In the genomic region with DNA sequence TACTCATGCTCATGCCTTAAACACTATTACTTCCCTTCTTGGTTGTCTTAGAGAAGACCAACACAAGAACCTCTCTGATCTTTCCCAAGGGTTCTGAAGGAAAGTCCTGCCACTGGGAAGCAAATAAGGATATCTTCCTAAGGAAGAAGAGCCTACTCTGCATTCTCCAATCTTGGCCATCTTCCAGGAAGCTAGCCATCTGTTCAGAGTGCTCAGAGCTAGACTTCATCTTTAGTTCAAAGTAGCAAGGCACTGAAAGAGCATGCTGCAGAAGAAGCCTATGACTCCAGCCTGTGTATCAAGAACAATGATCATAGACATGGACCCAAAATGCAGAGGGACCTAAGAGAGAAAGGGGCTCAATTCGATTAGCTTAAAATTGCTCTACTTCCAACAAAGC, we compare ENCODE assay signal across 20 cellular contexts.
"Had no signal": no experiment of that assay in that cellular context is flagged by ENCODE, and none has a peak within 500 bp of the region (broad histone marks: within the 10 kb centered on the region; RNA-seq: fewer than 3 reads in every experiment).

No MANE protein-coding gene starts in this region.

- H3K36me3 Mint-ChIP-seq: activated naive CD8-positive, alpha-beta T cell treated with anti-CD3 and anti-CD28 coated beads, Interleukin-2, amount 10 ng/mL, durations not matched to agents 7 days and 5 days; brain; memory B cell; natural killer cell; stimulated activated effector memory CD8-positive, alpha-beta T cell treated with anti-CD3 and anti-CD28 coated beads, Interleukin-12 subunit alpha, Interleukin-12 subunit beta, amount 100 ng/mL, for 72 hours had no signal

- H3K4me1 Mint-ChIP-seq: activated CD4-positive, alpha-beta T cell treated with anti-CD3 and anti-CD28 coated beads, Interleukin-2, amount 10 ng/mL, durations not matched to agents 24 days and 14 days; central memory CD8-positive, alpha-beta T cell; memory B cell; natural killer cell; stimulated activated effector memory CD8-positive, alpha-beta T cell treated with anti-CD3 and anti-CD28 coated beads, Interleukin-12 subunit alpha, Interleukin-12 subunit beta, amount 100 ng/mL, for 72 hours had no signal

- H3K27me3 ChIP-seq: pancreas, right lobe of liver, stomach, vagina had no signal

- ATAC-seq: activated CD8-positive, alpha-beta T cell treated with anti-CD3 and anti-CD28 coated beads for 36 hours; natural killer cell; pancreas; right lobe of liver; stimulated activated effector memory CD8-positive, alpha-beta T cell treated with anti-CD3 and anti-CD28 coated beads, Interleukin-12 subunit alpha, Interleukin-12 subunit beta, amount 100 ng/mL, for 72 hours had no signal

- H3K9me3 Mint-ChIP-seq: activated CD4-positive, alpha-beta T cell treated with anti-CD3 and anti-CD28 coated beads, Interleukin-2, amount 10 ng/mL, durations not matched to agents 24 days and 14 days; activated CD8-positive, alpha-beta T cell treated with anti-CD3 and anti-CD28 coated beads for 36 hours; activated naive CD8-positive, alpha-beta T cell treated with anti-CD3 and anti-CD28 coated beads, Interleukin-2, amount 10 ng/mL, durations not matched to agents 7 days and 5 days; activated T-helper 2 cell treated with anti-CD3 and anti-CD28 coated beads, Interferon-gamma antibody, Interleukin-2, Interleukin-4, amounts not matched to agents 10 μg/mL and 5 μg/mL and 100 μg/mL, durations not matched to agents 14 hours and 24 hours and 36 hours; brain; central memory CD8-positive, alpha-beta T cell; memory B cell; natural killer cell; stimulated activated effector memory CD8-positive, alpha-beta T cell treated with anti-CD3 and anti-CD28 coated beads, Interleukin-12 subunit alpha, Interleukin-12 subunit beta, amount 100 ng/mL, for 72 hours had no signal

- H3K4me3 ChIP-seq: pancreas, right lobe of liver, smooth muscle cell, stomach, vagina had no signal

- H3K36me3 ChIP-seq: pancreas, right lobe of liver, stomach, vagina had no signal

- H3K27ac ChIP-seq: pancreas, right lobe of liver, stomach, vagina had no signal

- DNase-seq: activated CD4-positive, alpha-beta T cell treated with anti-CD3 and anti-CD28 coated beads, Interleukin-2, amount 10 ng/mL, durations not matched to agents 24 days and 14 days; activated CD8-positive, alpha-beta T cell treated with anti-CD3 and anti-CD28 coated beads for 36 hours; activated naive CD4-positive, alpha-beta T cell treated with Interleukin-2 at 50 U/mL for 16 hours; activated naive CD8-positive, alpha-beta T cell treated with anti-CD3 and anti-CD28 coated beads, Interleukin-2, amount 10 ng/mL, durations not matched to agents 7 days and 5 days; activated T-cell treated with anti-CD3 and anti-CD28 coated beads, Interleukin-2, amount 50 U/mL, for 1 hour; amygdala; cortex of kidney; natural killer cell; pancreas; right lobe of liver; stimulated activated CD4-positive, alpha-beta T cell treated with anti-CD3 and anti-CD28 coated beads, Interleukin-4, amount 100 ng/mL, for 24 hours; stomach; trophoblast cell had no signal

- H3K4me3 Mint-ChIP-seq: activated CD4-positive, alpha-beta T cell treated with anti-CD3 and anti-CD28 coated beads, Interleukin-2, amount 10 ng/mL, durations not matched to agents 24 days and 14 days; activated CD8-positive, alpha-beta T cell treated with anti-CD3 and anti-CD28 coated beads for 36 hours; activated naive CD8-positive, alpha-beta T cell treated with anti-CD3 and anti-CD28 coated beads, Interleukin-2, amount 10 ng/mL, durations not matched to agents 7 days and 5 days; brain; central memory CD8-positive, alpha-beta T cell; memory B cell; natural killer cell; stimulated activated effector memory CD8-positive, alpha-beta T cell treated with anti-CD3 and anti-CD28 coated beads, Interleukin-12 subunit alpha, Interleukin-12 subunit beta, amount 100 ng/mL, for 72 hours had no signal

- H3K9me3 ChIP-seq: pancreas, right lobe of liver, stomach, vagina had no signal

- H3K4me2 ChIP-seq: smooth muscle cell had no signal

- H3K27ac Mint-ChIP-seq: activated CD4-positive, alpha-beta T cell treated with anti-CD3 and anti-CD28 coated beads, Interleukin-2, amount 10 ng/mL, durations not matched to agents 24 days and 14 days; activated CD8-positive, alpha-beta T cell treated with anti-CD3 and anti-CD28 coated beads for 36 hours; activated naive CD8-positive, alpha-beta T cell treated with anti-CD3 and anti-CD28 coated beads, Interleukin-2, amount 10 ng/mL, durations not matched to agents 7 days and 5 days; activated T-helper 2 cell treated with anti-CD3 and anti-CD28 coated beads, Interferon-gamma antibody, Interleukin-2, Interleukin-4, amounts not matched to agents 10 μg/mL and 5 μg/mL and 100 μg/mL, durations not matched to agents 14 hours and 24 hours and 36 hours; brain; memory B cell; natural killer cell; stimulated activated effector memory CD8-positive, alpha-beta T cell treated with anti-CD3 and anti-CD28 coated beads, Interleukin-12 subunit alpha, Interleukin-12 subunit beta, amount 100 ng/mL, for 72 hours had no signal

- FAIRE-seq: pancreas had no signal

- H3K27me3 Mint-ChIP-seq: activated CD4-positive, alpha-beta T cell treated with anti-CD3 and anti-CD28 coated beads, Interleukin-2, amount 10 ng/mL, durations not matched to agents 24 days and 14 days; activated CD8-positive, alpha-beta T cell treated with anti-CD3 and anti-CD28 coated beads for 36 hours; activated naive CD8-positive, alpha-beta T cell treated with anti-CD3 and anti-CD28 coated beads, Interleukin-2, amount 10 ng/mL, durations not matched to agents 7 days and 5 days; brain; central memory CD8-positive, alpha-beta T cell had no signal

- H3K4me1 ChIP-seq: pancreas, right lobe of liver, vagina had no signal
